9 cellular contexts compared by ENCODE assay signal in genomic region chr5:149060325-149060724, GRCh38. TPM values are rescaled to one million over a fixed set of nuclear protein-coding genes. Genes with fewer than 3 reads are reported as not detected.
DNase-seq lines count a peak whose midpoint lies in the region; ATAC-seq and TF ChIP-seq lines count a peak whose summit lies in the region.
"Had no signal": no experiment of that assay in that cellular context is flagged by ENCODE, and none has a peak within 500 bp of the region (broad histone marks: within the 10 kb centered on the region; RNA-seq: fewer than 3 reads in every experiment).

No MANE protein-coding gene starts in this region.

- H3K27ac Mint-ChIP-seq in MCF 10A (ENCODE audit: low read depth, unreplicated experiment): peak overlapping the region; percentile 97
- H3K27ac Mint-ChIP-seq in activated CD4-positive, alpha-beta memory T cell treated with anti-CD3 and anti-CD28 coated beads for 36 hours: no peak overlapping the region

- peaks cover 5 to 8% of the 10 kb centered on the region in 2 donors for H3K4me1 ChIP-seq in breast epithelium
- peaks cover 57% of the 10 kb centered on the region for H3K4me1 ChIP-seq in left ventricle myocardium inferior

- H3K9me3 ChIP-seq in breast epithelium (no peaks in the 10 kb centered on the region), left ventricle myocardium inferior (replicated peaks) (peaks cover 19% of the 10 kb centered on the region)
- H3K9me3 ChIP-seq: body of pancreas had no signal

- H3K27me3 ChIP-seq in breast epithelium: no peaks in the 10 kb centered on the region
- no peaks in the 10 kb centered on the region for H3K27me3 ChIP-seq in left ventricle myocardium inferior (ENCODE audit: low read depth)
- H3K27me3 ChIP-seq: body of pancreas had no signal

- H3K36me3 Mint-ChIP-seq in MCF 10A (ENCODE audit: insufficient read depth, unreplicated experiment): peaks cover 7% of the 10 kb centered on the region
- H3K36me3 Mint-ChIP-seq in activated CD4-positive, alpha-beta memory T cell treated with anti-CD3 and anti-CD28 coated beads for 36 hours: no peaks in the 10 kb centered on the region

- CTCF ChIA-PET in MCF 10A (lab: Yijun Ruan, JAX): interaction anchor here (0.6 to 3.6 kb wide), 6 partner anchors 25 to 327 kb away, joined by 3 to 16 read pairs (median 4); no protein-coding TSS in a partner anchor
- CTCF ChIA-PET in activated CD4-positive, alpha-beta memory T cell treated with anti-CD3 and anti-CD28 coated beads for 36 hours (lab: Charles Lee): no interaction called here

- no peak for TF ChIP-seq CTCF in MCF 10A (IDR thresholded peaks at IDR 0.05; ENCODE audit: unreplicated experiment)
- no peak for TF ChIP-seq CTCF in breast epithelium (IDR thresholded peaks at IDR 0.05)
- TF ChIP-seq CTCF in left ventricle myocardium inferior (IDR thresholded peaks at IDR 0.05; ENCODE audit: borderline replicate concordance): no peak

- intact Hi-C loops in MCF 10A (cut with micrococcal nuclease): no loop called here
- intact Hi-C loops in breast epithelium (cut with DNase I; ENCODE audit: low total_unique reads): no loop called here
- intact Hi-C loops in left ventricle myocardium inferior (cut with micrococcal nuclease): no loop called here
- intact Hi-C loops in activated CD4-positive, alpha-beta memory T cell treated with anti-CD3 and anti-CD28 coated beads for 36 hours (cut with micrococcal nuclease): no loop called here

- POLR2A ChIA-PET in MCF 10A (lab: Yijun Ruan, JAX): interaction anchor here (0.6 to 0.8 kb wide), 2 partner anchors 66 to 458 kb away, joined by 3 to 4 read pairs; no protein-coding TSS in a partner anchor
- POLR2A ChIA-PET in activated CD4-positive, alpha-beta memory T cell treated with anti-CD3 and anti-CD28 coated beads for 36 hours (lab: Charles Lee): no interaction called here

- H3K4me1 Mint-ChIP-seq in MCF 10A (ENCODE audit: insufficient read depth, unreplicated experiment): peaks cover 64% of the 10 kb centered on the region
- no peaks in the 10 kb centered on the region for H3K4me1 Mint-ChIP-seq in activated CD4-positive, alpha-beta memory T cell treated with anti-CD3 and anti-CD28 coated beads for 36 hours (ENCODE audit: low read depth)

- no TSS peak for BruUV-seq in MCF 10A (replicated peaks; lab: Mats Ljungman, UMichigan)

- no peak for TF ChIP-seq POLR2A in breast epithelium (IDR thresholded peaks at IDR 0.05)

- H3K9me3 Mint-ChIP-seq in MCF 10A (ENCODE audit: unreplicated experiment): no peaks in the 10 kb centered on the region
- no peaks in the 10 kb centered on the region for H3K9me3 Mint-ChIP-seq in activated CD4-positive, alpha-beta memory T cell treated with anti-CD3 and anti-CD28 coated beads for 36 hours

- H3K27ac ChIP-seq in breast epithelium (no peak overlapping the region), left ventricle myocardium inferior (replicated peaks) (peak overlapping the region; percentile 93)
- H3K27ac ChIP-seq: body of pancreas had no signal

- H3K27me3 Mint-ChIP-seq in MCF 10A (ENCODE audit: insufficient read depth, unreplicated experiment): no peaks in the 10 kb centered on the region
- peaks cover 4% of the 10 kb centered on the region for H3K27me3 Mint-ChIP-seq in activated CD4-positive, alpha-beta memory T cell treated with anti-CD3 and anti-CD28 coated beads for 36 hours

- no peaks in the 10 kb centered on the region for H3K36me3 ChIP-seq in breast epithelium
- no peaks in the 10 kb centered on the region for H3K36me3 ChIP-seq in left ventricle myocardium inferior

- H3K4me3 ChIP-seq in breast epithelium (no peak overlapping the region), left ventricle myocardium inferior (peak overlapping the region; percentile 0)
- H3K4me3 ChIP-seq: body of pancreas had no signal

- no peak overlapping the region for H3K4me3 Mint-ChIP-seq in MCF 10A (ENCODE audit: unreplicated experiment)
- no peak overlapping the region for H3K4me3 Mint-ChIP-seq in activated CD4-positive, alpha-beta memory T cell treated with anti-CD3 and anti-CD28 coated beads for 36 hours

- DNase-seq in MCF 10A (ENCODE audit: unreplicated experiment): peak; percentile 90
- DNase-seq in breast epithelium (ENCODE audit: low spot score in 2 of 2): no peak
- DNase-seq in SW480 (ENCODE audit: low spot score): peak; percentile 37
- peak; percentile 46 for DNase-seq in left ventricle myocardium inferior
- no peak for DNase-seq in activated CD4-positive, alpha-beta memory T cell treated with anti-CD3 and anti-CD28 coated beads for 36 hours
- no peak for DNase-seq in COLO829 (ENCODE audit: low spot score)
- no peak for DNase-seq in NCI-H2227 (lab: John Stamatoyannopoulos, UW; ENCODE audit: unreplicated experiment)

- ATAC-seq in GM18861 (IDR thresholded peaks at IDR 0.05; ENCODE audit: unreplicated experiment): no peak
- ATAC-seq: body of pancreas had no signal

RNA-seq across cellular contexts. Expression of gene SH3TC2, which starts 2.5 kb away (rescaled TPM):
- total RNA-seq in MCF 10A (2022) (6.2 and 7.2 TPM in 2 replicates), breast epithelium (1 to 10 TPM in 2 of 3 donors, under 1 TPM in 1; 0.48 to 9.4 (median 2.3) TPM), left ventricle myocardium inferior (9.4 TPM)
- total RNA-seq in activated CD4-positive, alpha-beta memory T cell treated with anti-CD3 and anti-CD28 coated beads for 36 hours: not detected

Comparison
In these comparisons a context has a peak if more than half of its experiments do, and no peak if none do; other contexts are left out.
1. DNase-seq: peak in MCF 10A (single experiment), SW480 (single experiment) and left ventricle myocardium inferior (single experiment); none in breast epithelium (0 of 2), activated CD4-positive, alpha-beta memory T cell treated with anti-CD3 and anti-CD28 coated beads for 36 hours (single experiment), COLO829 (single experiment) and NCI-H2227 (single experiment).